8 cellular contexts compared by ENCODE assay signal in genomic region chr2:218569661-218570500, GRCh38. TPM values are rescaled to one million over a fixed set of nuclear protein-coding genes. Genes with fewer than 3 reads are reported as not detected.
DNase-seq lines count a peak whose midpoint lies in the region; ATAC-seq and TF ChIP-seq lines count a peak whose summit lies in the region.

No MANE protein-coding gene starts in this region.

- peaks cover 8% of the 10 kb centered on the region for H3K36me3 Mint-ChIP-seq in activated naive CD4-positive, alpha-beta T cell treated with anti-CD3 and anti-CD28 coated beads, Interleukin-2, amount 50 U/mL, for 24 hours
- peaks cover 60% of the 10 kb centered on the region for H3K36me3 Mint-ChIP-seq in effector memory CD8-positive, alpha-beta T cell (ENCODE audit: insufficient read depth)

- no peaks in the 10 kb centered on the region for H3K27me3 Mint-ChIP-seq in activated naive CD4-positive, alpha-beta T cell treated with anti-CD3 and anti-CD28 coated beads, Interleukin-2, amount 50 U/mL, for 24 hours
- H3K27me3 Mint-ChIP-seq in effector memory CD8-positive, alpha-beta T cell = no peaks in the 10 kb centered on the region

- H3K4me3 Mint-ChIP-seq in activated naive CD4-positive, alpha-beta T cell treated with anti-CD3 and anti-CD28 coated beads, Interleukin-2, amount 50 U/mL, for 24 hours = peak overlapping the region; percentile 96
- H3K4me3 Mint-ChIP-seq in effector memory CD8-positive, alpha-beta T cell = peak overlapping the region; percentile 89 to 94

- H3K9me3 ChIP-seq in RWPE2 (ENCODE audit: severe bottlenecking) = no peaks in the 10 kb centered on the region

- H3K36me3 ChIP-seq in RWPE2 (ENCODE audit: low read depth) = peaks cover 66% of the 10 kb centered on the region

- peak overlapping the region; percentile 77 for H3K27ac ChIP-seq in RWPE2 (ENCODE audit: poor library complexity, severe bottlenecking)

- TF ChIP-seq CTCF in RWPE2 (IDR thresholded peaks at IDR 0.05; ENCODE audit: poor library complexity, severe bottlenecking) = no peak

- peak overlapping the region; percentile 89 for H3K4me3 ChIP-seq in RWPE2 (ENCODE audit: severe bottlenecking)

- H3K4me1 Mint-ChIP-seq in activated naive CD4-positive, alpha-beta T cell treated with anti-CD3 and anti-CD28 coated beads, Interleukin-2, amount 50 U/mL, for 24 hours = peaks cover 57% of the 10 kb centered on the region
- H3K4me1 Mint-ChIP-seq in effector memory CD8-positive, alpha-beta T cell (ENCODE audit: low read depth in 2 of 2) = peaks cover 37 to 47% of the 10 kb centered on the region in 2 donors

- no peaks in the 10 kb centered on the region for H3K27me3 ChIP-seq in RWPE2 (ENCODE audit: insufficient read depth, poor library complexity, severe bottlenecking)

- H3K4me1 ChIP-seq in RWPE2 (ENCODE audit: insufficient read depth, poor library complexity, severe bottlenecking) = peaks cover 7% of the 10 kb centered on the region

- no peak for DNase-seq in activated naive CD4-positive, alpha-beta T cell treated with Interleukin-2 at 50 U/mL for 16 hours
- DNase-seq in RWPE2 (ENCODE audit: low spot score) = no peak
- DNase-seq in effector memory CD8-positive, alpha-beta T cell = peak in 1 of 3 experiments; percentile 8
- peak; percentile 44 for DNase-seq in myocyte (ENCODE audit: low read depth)
- no peak for DNase-seq in dedifferentiated amniotic fluid mesenchymal stem cell (ENCODE audit: extremely low spot score)

- no peaks in the 10 kb centered on the region for H3K9me3 Mint-ChIP-seq in activated naive CD4-positive, alpha-beta T cell treated with anti-CD3 and anti-CD28 coated beads, Interleukin-2, amount 50 U/mL, for 24 hours
- H3K9me3 Mint-ChIP-seq in effector memory CD8-positive, alpha-beta T cell = no peaks in the 10 kb centered on the region

- H3K27ac Mint-ChIP-seq in activated naive CD4-positive, alpha-beta T cell treated with anti-CD3 and anti-CD28 coated beads, Interleukin-2, amount 50 U/mL, for 24 hours = peak overlapping the region; percentile 99
- H3K27ac Mint-ChIP-seq in effector memory CD8-positive, alpha-beta T cell = peak overlapping the region; percentile 94 to 99

- ATAC-seq in RWPE2 (ENCODE audit: low read depth) (no peak), HG02588 (IDR thresholded peaks at IDR 0.05; ENCODE audit: unreplicated experiment) (no peak), HG03196 (IDR thresholded peaks at IDR 0.05; ENCODE audit: unreplicated experiment) (no peak)
- no peak for ATAC-seq in effector memory CD8-positive, alpha-beta T cell (replicated peaks)

RNA-seq across cellular contexts. Expression of gene CNOT9, which starts 1.2 kb away (rescaled TPM):
- 38.7 and 60.4 TPM in 2 replicates for total RNA-seq in myocyte
- 21.7 TPM for polyA plus RNA-seq in myocyte (2012)

RNA-seq across cellular contexts. Expression of gene USP37, which starts 1.7 kb away (rescaled TPM):
- 9.8 and 16.8 TPM in 2 replicates for total RNA-seq in myocyte
- 2.1 TPM for polyA plus RNA-seq in myocyte (2012)

RNA-seq across cellular contexts. Expression of gene PLCD4, which starts 37.8 kb away (rescaled TPM):
- 9.9 and 11.8 TPM in 2 replicates for total RNA-seq in myocyte
- 7.6 TPM for polyA plus RNA-seq in myocyte (2012)
